15 cellular contexts compared by ENCODE assay signal in the genomic region with DNA sequence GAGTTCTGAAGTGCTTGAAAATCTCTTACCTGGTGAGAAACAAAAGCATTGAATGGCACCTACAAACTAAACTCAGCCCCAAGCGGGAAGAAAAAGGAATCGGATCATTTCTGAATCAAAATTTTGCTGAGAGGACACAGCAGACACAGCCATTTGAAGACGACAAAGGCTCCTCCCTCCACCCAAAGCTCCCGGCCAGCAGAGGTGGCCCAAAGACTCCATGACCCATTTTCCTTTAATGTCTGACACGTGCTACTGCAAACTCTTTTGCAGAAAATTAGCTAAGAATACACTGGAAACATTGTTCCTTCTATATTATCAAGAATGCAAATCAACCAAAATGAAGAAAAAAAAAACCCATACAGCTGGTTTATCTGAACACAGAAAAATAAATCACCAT.
DNase-seq lines count a peak whose midpoint lies in the region; ATAC-seq and TF ChIP-seq lines count a peak whose summit lies in the region.
"Had no signal": no experiment of that assay in that cellular context is flagged by ENCODE, and none has a peak within 500 bp of the region (broad histone marks: within the 10 kb centered on the region; RNA-seq: fewer than 3 reads in every experiment).

No MANE protein-coding gene starts in this region.

- H3K4me1 ChIP-seq in right atrium auricular region (peaks cover 0 to 32% of the 10 kb centered on the region in 2 donors), right cardiac atrium (ENCODE audit: control insufficient read depth, insufficient read depth, low read length) (peaks cover 7% of the 10 kb centered on the region), breast epithelium (no peaks in the 10 kb centered on the region)

- no peak for ATAC-seq in right cardiac atrium
- no peak for ATAC-seq in natural killer cell treated with Interleukin-12 subunit alpha and Interleukin-12 subunit beta and Interleukin-15 and Interleukin-18, amount 100 ng/mL, for 72 hours
- ATAC-seq in HG03135 (IDR thresholded peaks at IDR 0.05; ENCODE audit: unreplicated experiment): no peak
- ATAC-seq: SK-N-SH treated with all-trans-retinoic acid at 6 μM for 48 hours had no signal

- H3K27ac ChIP-seq in right atrium auricular region: no peak overlapping the region
- H3K27ac ChIP-seq in right cardiac atrium (ENCODE audit: low read length): no peak overlapping the region
- no peak overlapping the region for H3K27ac ChIP-seq in breast epithelium
- H3K27ac ChIP-seq: C4-2B, RWPE1 had no signal

- no peak for TF ChIP-seq POLR2A in breast epithelium (IDR thresholded peaks at IDR 0.05)

- DNase-seq in right atrium auricular region (ENCODE audit: low spot score) (peak; percentile 16), right cardiac atrium (no peak), cerebellar cortex (ENCODE audit: low spot score) (peak; percentile 51), breast epithelium (ENCODE audit: low spot score in 2 of 2) (no peak), Kasumi-1 (lab: John Stamatoyannopoulos, UW) (no peak)
- no peak for DNase-seq in natural killer cell treated with Interleukin-12 subunit alpha and Interleukin-12 subunit beta and Interleukin-15 and Interleukin-18, amount 100 ng/mL, for 72 hours (ENCODE audit: low spot score)
- DNase-seq: EL, NCI-H1417 treated with DMSO at 0.1 percent for 48 hours, NCI-H187, NCI-H510A, SIG-M5 had no signal

- WGBS in right cardiac atrium: 50% methylated on average over 5 of the region's 5 CpGs

- TF ChIP-seq CTCF in right atrium auricular region (IDR thresholded peaks at IDR 0.05) (no peak), breast epithelium (IDR thresholded peaks at IDR 0.05) (no peak)

- H3K27me3 ChIP-seq in right atrium auricular region: no peaks in the 10 kb centered on the region
- no peaks in the 10 kb centered on the region for H3K27me3 ChIP-seq in right cardiac atrium (ENCODE audit: control insufficient read depth, insufficient read depth)
- H3K27me3 ChIP-seq in breast epithelium: no peaks in the 10 kb centered on the region

- peak overlapping the region in 1 of 2 donors; percentile 28 for H3K27ac Mint-ChIP-seq in natural killer cell treated with Interleukin-12 subunit alpha and Interleukin-12 subunit beta and Interleukin-15 and Interleukin-18, amount 100 ng/mL, for 72 hours

- no peaks in the 10 kb centered on the region for H3K9me3 ChIP-seq in right atrium auricular region
- no peaks in the 10 kb centered on the region for H3K9me3 ChIP-seq in right cardiac atrium (ENCODE audit: control insufficient read depth, low read length)
- H3K9me3 ChIP-seq in breast epithelium: no peaks in the 10 kb centered on the region

- H3K9me3 Mint-ChIP-seq in natural killer cell treated with Interleukin-12 subunit alpha and Interleukin-12 subunit beta and Interleukin-15 and Interleukin-18, amount 100 ng/mL, for 72 hours: no peaks in the 10 kb centered on the region

- peak overlapping the region; percentile 35 for H3K4me3 Mint-ChIP-seq in natural killer cell treated with Interleukin-12 subunit alpha and Interleukin-12 subunit beta and Interleukin-15 and Interleukin-18, amount 100 ng/mL, for 72 hours

- H3K36me3 ChIP-seq in right atrium auricular region: no peaks in the 10 kb centered on the region
- no peaks in the 10 kb centered on the region for H3K36me3 ChIP-seq in breast epithelium

- H3K27me3 Mint-ChIP-seq in natural killer cell treated with Interleukin-12 subunit alpha and Interleukin-12 subunit beta and Interleukin-15 and Interleukin-18, amount 100 ng/mL, for 72 hours: no peaks in the 10 kb centered on the region

- intact Hi-C loops in right cardiac atrium (cut with DNase I): no loop called here
- intact Hi-C loops in breast epithelium (cut with DNase I; ENCODE audit: low total_unique reads): no loop called here

- H3K4me3 ChIP-seq in right atrium auricular region (no peak overlapping the region), right cardiac atrium (ENCODE audit: low read length) (no peak overlapping the region), breast epithelium (no peak overlapping the region)

- H3K36me3 Mint-ChIP-seq in natural killer cell treated with Interleukin-12 subunit alpha and Interleukin-12 subunit beta and Interleukin-15 and Interleukin-18, amount 100 ng/mL, for 72 hours: no peaks in the 10 kb centered on the region

- peaks cover 39 to 45% of the 10 kb centered on the region in 2 donors for H3K4me1 Mint-ChIP-seq in natural killer cell treated with Interleukin-12 subunit alpha and Interleukin-12 subunit beta and Interleukin-15 and Interleukin-18, amount 100 ng/mL, for 72 hours (ENCODE audit: low read depth in 2 of 2)

Comparison
In these comparisons a context has a peak if more than half of its experiments do, and no peak if none do; other contexts are left out.
1. DNase-seq: peak in right atrium auricular region (single experiment) and cerebellar cortex (single experiment); none in right cardiac atrium (0 of 3), natural killer cell treated with Interleukin-12 subunit alpha and Interleukin-12 subunit beta and Interleukin-15 and Interleukin-18, amount 100 ng/mL, for 72 hours (single experiment), breast epithelium (0 of 2) and Kasumi-1 (0 of 2).